In the genomic region with DNA sequence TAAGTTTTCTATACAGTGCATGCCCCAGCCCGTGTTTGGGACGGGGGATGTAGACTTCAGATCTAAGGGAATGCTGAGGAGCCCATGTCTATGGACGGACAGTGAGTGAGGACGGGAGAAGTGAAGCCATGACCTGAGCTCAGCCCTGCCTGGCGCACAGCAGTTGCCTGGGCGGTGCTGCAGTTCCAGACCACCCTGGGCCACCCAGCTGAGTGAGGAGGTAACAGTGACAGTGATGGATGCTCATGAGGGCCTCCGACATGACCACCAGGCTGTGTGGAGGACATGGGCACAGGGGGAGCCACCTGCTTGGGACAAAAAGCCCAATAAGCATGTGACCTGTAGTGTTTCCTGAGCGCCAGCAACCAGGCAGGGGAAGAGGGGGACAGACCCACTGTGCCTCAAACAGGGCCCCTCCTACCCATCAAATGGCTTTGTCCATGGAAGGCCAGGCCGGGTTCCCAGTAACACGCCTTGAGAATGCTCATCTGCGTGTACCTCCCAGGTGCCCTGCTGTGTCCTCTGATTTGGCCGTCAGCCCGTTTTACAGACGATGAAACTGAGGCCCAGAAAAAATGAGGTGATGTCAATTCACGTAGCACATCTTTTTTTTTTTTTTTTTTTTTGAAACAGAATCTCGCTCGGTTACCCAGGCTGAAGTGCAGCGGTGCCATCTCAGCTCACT, we compare ENCODE assay signal across 2 cellular contexts.
TF ChIP-seq lines count a peak whose summit lies in the region.

No MANE protein-coding gene starts in this region.

TF ChIP-seq in A549, 52 proteins besides CTCF, POLR2A, EP300 and RAD21 (continued from another document):
- no peak for TF ChIP-seq MAZ (IDR thresholded peaks at IDR 0.05; ENCODE audit: borderline replicate concordance, low read depth, low read length)
- TF ChIP-seq, protein P1, sequence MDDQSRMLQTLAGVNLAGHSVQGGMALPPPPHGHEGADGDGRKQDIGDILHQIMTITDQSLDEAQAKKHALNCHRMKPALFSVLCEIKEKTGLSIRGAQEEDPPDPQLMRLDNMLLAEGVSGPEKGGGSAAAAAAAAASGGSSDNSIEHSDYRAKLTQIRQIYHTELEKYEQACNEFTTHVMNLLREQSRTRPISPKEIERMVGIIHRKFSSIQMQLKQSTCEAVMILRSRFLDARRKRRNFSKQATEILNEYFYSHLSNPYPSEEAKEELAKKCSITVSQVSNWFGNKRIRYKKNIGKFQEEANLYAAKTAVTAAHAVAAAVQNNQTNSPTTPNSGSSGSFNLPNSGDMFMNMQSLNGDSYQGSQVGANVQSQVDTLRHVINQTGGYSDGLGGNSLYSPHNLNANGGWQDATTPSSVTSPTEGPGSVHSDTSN (IDR thresholded peaks at IDR 0.05): no peak

TF ChIP-seq in HEK293, 187 proteins besides CTCF, POLR2A, EP300 and RAD21 (continued from another document):
- TF ChIP-seq ZNF664 (tag by site-specific recombination; IDR thresholded peaks at IDR 0.05): peak; percentile 96
